Comparison of ENCODE assay signal across 33 cellular contexts in genomic region chr3:31434819-31435218, GRCh38.
"Had no signal": no experiment of that assay in that cellular context is flagged by ENCODE, and none has a peak within 500 bp of the region (broad histone marks: within the 10 kb centered on the region; RNA-seq: fewer than 3 reads in every experiment).

No MANE protein-coding gene starts in this region.

- H3K27me3 ChIP-seq: MG63 had no signal

- H3K4me3 ChIP-seq: MG63 had no signal

- DNase-seq: Karpas-422, Kasumi-1, MG63, MM.1S, MV-4-11, NCI-H1048, NCI-H1092, NCI-H1092 treated with DMSO at 0.1 percent for 48 hours, NCI-H1105, NCI-H1105 treated with DMSO at 0.1 percent for 48 hours, NCI-H1417, NCI-H1417 treated with DMSO at 0.1 percent for 48 hours, NCI-H1436, NCI-H1436 treated with DMSO at 0.1 percent for 48 hours, NCI-H146, NCI-H1694, NCI-H1694 treated with DMSO at 0.1 percent for 48 hours, NCI-H187, NCI-H187 treated with DMSO at 0.1 percent for 48 hours, NCI-H1930, NCI-H2029, NCI-H2029 treated with DMSO at 0.1 percent for 48 hours, NCI-H2081, NCI-H2081 treated with DMSO at 0.1 percent for 48 hours, NCI-H2107, NCI-H2171, NCI-H2171 treated with DMSO at 0.1 percent for 48 hours, NCI-H226, NCI-H345, NCI-H446, NCI-H446 treated with DMSO at 0.1 percent for 48 hours, NCI-H510A, NCI-H510A treated with DMSO at 0.1 percent for 48 hours had no signal

- H3K36me3 ChIP-seq: MG63 had no signal
